ENCODE assay signal across 27 cellular contexts in the genomic region with DNA sequence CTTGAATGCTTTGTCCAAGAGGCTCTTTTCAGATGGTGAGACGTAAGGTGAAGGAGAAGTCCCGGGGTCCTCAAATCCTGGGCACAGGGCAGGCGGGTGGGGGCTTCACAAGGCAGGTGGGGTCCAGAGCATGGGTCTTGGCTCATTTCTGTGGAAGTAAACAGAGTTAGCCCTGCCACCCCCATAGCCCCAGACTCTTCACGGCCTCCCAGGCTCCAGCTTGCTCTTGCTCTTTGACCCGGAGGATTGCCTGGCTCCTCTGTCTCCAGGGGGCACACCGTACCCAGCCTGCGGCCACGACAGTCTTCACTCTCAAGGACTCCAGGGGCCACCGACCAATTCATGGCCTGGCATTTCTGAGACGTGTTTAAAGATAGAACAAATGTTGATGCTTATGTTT. TPM values are rescaled to one million over a fixed set of nuclear protein-coding genes. Genes with fewer than 3 reads are reported as not detected.
DNase-seq lines count a peak whose midpoint lies in the region; ATAC-seq and TF ChIP-seq lines count a peak whose summit lies in the region.
"Had no signal": no experiment of that assay in that cellular context is flagged by ENCODE, and none has a peak within 500 bp of the region (broad histone marks: within the 10 kb centered on the region; RNA-seq: fewer than 3 reads in every experiment).

No MANE protein-coding gene starts in this region.

- no peak overlapping the region for H3K4me3 Mint-ChIP-seq in central memory CD8-positive, alpha-beta T cell
- H3K4me3 Mint-ChIP-seq: activated CD4-positive, alpha-beta memory T cell treated with anti-CD3 and anti-CD28 coated beads for 36 hours; T-helper 1 cell treated with Interleukin-12 subunit alpha and Interleukin-12 subunit beta and Interleukin-4 antibody, amounts not matched to agents 30 μg/mL and 1 μg/mL, for 36 hours had no signal

- H3K9me3 Mint-ChIP-seq in central memory CD8-positive, alpha-beta T cell, result no peaks in the 10 kb centered on the region
- H3K9me3 Mint-ChIP-seq: activated CD4-positive, alpha-beta memory T cell treated with anti-CD3 and anti-CD28 coated beads for 36 hours; T-helper 1 cell treated with Interleukin-12 subunit alpha and Interleukin-12 subunit beta and Interleukin-4 antibody, amounts not matched to agents 30 μg/mL and 1 μg/mL, for 36 hours had no signal

- H3K27ac ChIP-seq in heart right ventricle (no peak overlapping the region), mesodermal cell (ENCODE audit: low read depth, low read length, severe bottlenecking) (peak overlapping the region; percentile 6)
- H3K27ac ChIP-seq: BLaER1, PC-9, stomach, vagina had no signal

- H3K27me3 ChIP-seq in heart right ventricle, result no peaks in the 10 kb centered on the region
- H3K27me3 ChIP-seq: BLaER1, dorsolateral prefrontal cortex, stomach, vagina had no signal

- peaks cover 0 to 28% (median 20%) of the 10 kb centered on the region in 9 donors for H3K4me1 ChIP-seq in heart right ventricle
- H3K4me1 ChIP-seq in mesodermal cell (ENCODE audit: control insufficient read depth, insufficient read depth, low read length, poor library complexity, severe bottlenecking), result peaks cover 3% of the 10 kb centered on the region
- H3K4me1 ChIP-seq: BLaER1, stomach, vagina had no signal

- H3K9me3 ChIP-seq in heart right ventricle, result peaks cover 0 to 12% (median 0%) of the 10 kb centered on the region in 11 donors
- no peaks in the 10 kb centered on the region for H3K9me3 ChIP-seq in mesodermal cell (ENCODE audit: control insufficient read depth, low read length)
- H3K9me3 ChIP-seq: BLaER1, stomach, vagina had no signal

- no peak for ATAC-seq in heart right ventricle
- no peak for ATAC-seq in central memory CD8-positive, alpha-beta T cell (replicated peaks; ENCODE audit: extremely low read depth, poor library complexity, severe bottlenecking)
- ATAC-seq: activated CD4-positive, CD25-positive, alpha-beta regulatory T cell treated with anti-CD3 and anti-CD28 coated beads, Interleukin-2, amount 50 U/mL, for 24 hours; left cardiac atrium; right cardiac atrium; SK-N-SH treated with all-trans-retinoic acid at 6 μM for 48 hours had no signal

- peaks cover 23% of the 10 kb centered on the region for H3K4me1 Mint-ChIP-seq in central memory CD8-positive, alpha-beta T cell

- TF ChIP-seq CTCF in heart right ventricle (IDR thresholded peaks at IDR 0.05), result no peak

- DNase-seq in cardiac septum (ENCODE audit: low spot score), result peak; percentile 58
- no peak for DNase-seq in heart right ventricle
- DNase-seq in central memory CD8-positive, alpha-beta T cell (ENCODE audit: low spot score in 2 of 2), result no peak
- DNase-seq in EL, result no peak
- no peak for DNase-seq in NCI-H2196 treated with DMSO at 0.1 percent for 48 hours (lab: John Stamatoyannopoulos, UW; ENCODE audit: unreplicated experiment)
- no peak for DNase-seq in NCI-H2171 treated with DMSO at 0.1 percent for 48 hours (lab: John Stamatoyannopoulos, UW)
- DNase-seq: activated CD4-positive, alpha-beta memory T cell treated with anti-CD3 and anti-CD28 coated beads for 36 hours; cerebellar nuclear complex; foreskin melanocyte; IMR-90; left cardiac atrium; MV-4-11; NCI-H1436; NCI-H2081; NCI-H226; PC-9; right cardiac atrium; Right ventricle myocardium superior; stimulated activated CD8-positive, alpha-beta memory T cell treated with anti-CD3 and anti-CD28 coated beads, Interleukin-4, amount 100 ng/mL, for 48 hours; stomach had no signal

- 76 to 79% methylated on average over 10 of the region's 10 CpGs for WGBS in heart right ventricle, 2 donors
- WGBS in mesodermal cell (ENCODE audit: insufficient coverage in 2 of 2), 2 experiments, result 97 to 98% methylated on average over 8 to 10 of the region's 10 CpGs

- H3K36me3 ChIP-seq in heart right ventricle (peaks cover 0 to 100% (median 89%) of the 10 kb centered on the region in 9 donors), mesodermal cell (ENCODE audit: control insufficient read depth, insufficient read depth, low read length) (peaks cover 94% of the 10 kb centered on the region)

- intact Hi-C loops in cardiac septum (cut with DNase I) (no loop called here), heart right ventricle (cut with DNase I) (loop anchor here in 6 of 10 donors (10.0 kb wide), 3 partner anchors 79 to 119 kb away; a partner anchor contains a TSS)

- H3K27me3 Mint-ChIP-seq in central memory CD8-positive, alpha-beta T cell, result no peaks in the 10 kb centered on the region
- H3K27me3 Mint-ChIP-seq: activated CD4-positive, alpha-beta memory T cell treated with anti-CD3 and anti-CD28 coated beads for 36 hours had no signal

- H3K4me3 ChIP-seq in heart right ventricle (no peak overlapping the region), mesodermal cell (ENCODE audit: extremely low read depth, insufficient read depth, low read length, poor library complexity, severe bottlenecking) (no peak overlapping the region)
- H3K4me3 ChIP-seq: BLaER1, dorsolateral prefrontal cortex, PC-9, stomach, vagina had no signal

- H3K36me3 Mint-ChIP-seq in central memory CD8-positive, alpha-beta T cell (ENCODE audit: insufficient read depth), result peaks cover 70% of the 10 kb centered on the region

- peak overlapping the region; percentile 85 for H3K27ac Mint-ChIP-seq in central memory CD8-positive, alpha-beta T cell (ENCODE audit: low read depth)
- H3K27ac Mint-ChIP-seq: activated CD4-positive, alpha-beta memory T cell treated with anti-CD3 and anti-CD28 coated beads for 36 hours had no signal

RNA-seq across cellular contexts. Expression of a gene that starts 28.8 kb away (rescaled TPM):
- total RNA-seq in cardiac septum (24.6 TPM), heart right ventricle (10 to 100 TPM; 17.0 to 27.6 (median 21.2) TPM)
- 10 to 100 TPM; 20.6 to 34.1 TPM for polyA plus RNA-seq in heart right ventricle
- 26.4 TPM for polyA plus RNA-seq in mesodermal cell (2013, experiment 1 of 2)
- 24.8 TPM for polyA plus RNA-seq in mesodermal cell (2013, experiment 2 of 2)

RNA-seq across cellular contexts. Expression of a gene that starts 57.2 kb away (rescaled TPM):
- 23.9 TPM for total RNA-seq in cardiac septum
- total RNA-seq in heart right ventricle, result 10 to 100 TPM; 16.6 to 29.5 (median 22.5) TPM
- 10 to 100 TPM; 27.7 to 32.7 TPM for polyA plus RNA-seq in heart right ventricle
- 17.8 TPM for polyA plus RNA-seq in mesodermal cell (2013, experiment 1 of 2)
- polyA plus RNA-seq in mesodermal cell (2013, experiment 2 of 2), result 14.5 TPM
